In the genomic region with DNA sequence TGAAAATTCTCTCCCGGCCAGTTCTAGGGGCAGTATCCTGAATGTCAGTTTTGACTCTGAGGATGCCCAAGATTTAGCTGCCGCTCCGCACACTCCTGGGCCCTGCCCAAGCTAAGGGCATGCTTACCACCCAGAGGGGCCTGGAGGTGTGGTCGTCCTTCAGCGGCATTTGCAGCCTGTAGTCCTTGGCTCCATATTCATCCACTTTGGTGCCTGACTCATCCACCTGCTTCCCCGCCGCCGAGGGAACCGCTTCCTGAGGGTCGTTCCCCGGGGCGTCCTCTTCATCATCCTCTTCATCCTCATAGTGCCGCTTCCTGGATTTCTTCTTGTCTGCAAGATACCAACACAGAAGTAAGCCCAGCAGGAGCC, we compare ENCODE assay signal across 8 cellular contexts. TPM values are rescaled to one million over a fixed set of nuclear protein-coding genes. Genes with fewer than 3 reads are reported as not detected.
DNase-seq lines count a peak whose midpoint lies in the region; ATAC-seq, FAIRE-seq and TF ChIP-seq lines count a peak whose summit lies in the region.

No MANE protein-coding gene starts in this region.

- no peak for FAIRE-seq in pancreas (lab: Jason Lieb, UNC)
- no peak for FAIRE-seq in GM12891 (lab: Jason Lieb, UNC)

- DNase-seq in AG04450 (ENCODE audit: low read depth, low spot score) (no peak), H9 (no peak), foreskin fibroblast (peak in 1 of 2 donors; percentile 26), pancreas (no peak), GM12891 (ENCODE audit: insufficient read length, low spot score) (no peak), RPMI8226 (no peak)

- peak; percentile 16 to 27 (median 23) for ATAC-seq in pancreas
- ATAC-seq in GM19397 (IDR thresholded peaks at IDR 0.05; ENCODE audit: unreplicated experiment) = no peak

- no peak overlapping the region for H2AFZ ChIP-seq in H9 (ENCODE audit: low read length)

- H3K4ac ChIP-seq in H9 (ENCODE audit: low read depth, low read length) = no peak overlapping the region

- H3K23ac ChIP-seq in H9 (ENCODE audit: insufficient read length, low read depth, low read length) = no peak overlapping the region

- no peaks in the 10 kb centered on the region; the same call in 1 of the 2 replicates for H3K9me3 ChIP-seq in AG04450 (ENCODE audit: control insufficient read depth, insufficient read depth, low read length)
- H3K9me3 ChIP-seq in H9 (ENCODE audit: control insufficient read depth, low read depth, low read length) = no peaks in the 10 kb centered on the region
- H3K9me3 ChIP-seq in pancreas = no peaks in the 10 kb centered on the region

- H3K56ac ChIP-seq in H9 (ENCODE audit: insufficient read length, low read depth, low read length) = no peak overlapping the region

- H3K79me2 ChIP-seq in H9 (ENCODE audit: insufficient read depth, low read length) = no peaks in the 10 kb centered on the region

- intact Hi-C loops in pancreas (cut with DNase I) = no loop called here

- POLR2A ChIA-PET in AG04450 (lab: Yijun Ruan, JAX) = interaction anchor here (1.0 to 1.1 kb wide), 3 partner anchors 101 to 382 kb away, joined by 3 to 7 read pairs (median 3); a partner anchor contains a TSS

- no peak overlapping the region for H4K8ac ChIP-seq in H9 (replicated peaks; ENCODE audit: insufficient read length, low read depth, low read length)

- H3K27me3 ChIP-seq in AG04450 (ENCODE audit: control insufficient read depth, insufficient read depth, low read length) = no peaks in the 10 kb centered on the region
- no peaks in the 10 kb centered on the region for H3K27me3 ChIP-seq in H9 (ENCODE audit: insufficient read depth, low read length)
- no peaks in the 10 kb centered on the region for H3K27me3 ChIP-seq in pancreas

- H4K91ac ChIP-seq in H9 (ENCODE audit: insufficient read length, low read depth, low read length) = no peak overlapping the region

- WGBS in H9 (ENCODE audit: extremely low coverage, insufficient read length, low lambda C conversion rate) = no CpG with 5 or more reads among the region's 13 CpGs
- 10 to 12% methylated on average over 13 of the region's 13 CpGs for WGBS in pancreas, 2 donors

- no peak overlapping the region for H2BK15ac ChIP-seq in H9 (ENCODE audit: low read depth, low read length)

- H4K5ac ChIP-seq in H9 (ENCODE audit: insufficient read length, low read depth, low read length) = no peak overlapping the region

- H3K4me2 ChIP-seq in H9 (ENCODE audit: insufficient read depth, insufficient read length, low read length) = peak overlapping the region; percentile 82

- peaks cover 0 to 3% of the 10 kb centered on the region in 2 experiments; a peak in 1 of 5 replicates for H3K9me3 Mint-ChIP-seq in H9

- no peak overlapping the region for H3T11ph ChIP-seq in H9 (ENCODE audit: low read length)

- H3K4me1 ChIP-seq in H9 (ENCODE audit: insufficient read depth, low read length) (no peaks in the 10 kb centered on the region), pancreas (peaks cover 0 to 4% (median 0%) of the 10 kb centered on the region in 3 donors)

- peaks cover 7% of the 10 kb centered on the region for H3K23me2 ChIP-seq in H9 (ENCODE audit: insufficient read length, low read depth, low read length, poor library complexity, severe bottlenecking)

- H3K79me1 ChIP-seq in H9 (ENCODE audit: insufficient read depth, low read depth, low read length, poor library complexity, severe bottlenecking) = no peaks in the 10 kb centered on the region

- H3K9ac ChIP-seq in H9 (ENCODE audit: extremely low read depth, insufficient read length, low read length) = peak overlapping the region; percentile 88

- H2BK5ac ChIP-seq in H9 (ENCODE audit: insufficient read length, low read length) = no peak overlapping the region

- peak overlapping the region; percentile 96 for H3K14ac ChIP-seq in H9 (ENCODE audit: insufficient read depth, low read length)

- peaks cover 0 to 33% (median 19%) of the 10 kb centered on the region in 3 donors for H3K36me3 ChIP-seq in pancreas

- H4K20me1 ChIP-seq in H9 (ENCODE audit: control insufficient read depth, insufficient read depth, insufficient read length) = no peaks in the 10 kb centered on the region

- no peaks in the 10 kb centered on the region for H3K27me3 Mint-ChIP-seq in H9 (ENCODE audit: low read depth)

- no peak overlapping the region for H2BK20ac ChIP-seq in H9 (ENCODE audit: low read depth, low read length, poor library complexity, severe bottlenecking)

- peaks cover 4 to 20% of the 10 kb centered on the region in 2 experiments for H3K4me1 Mint-ChIP-seq in H9

- H2BK12ac ChIP-seq in H9 (ENCODE audit: insufficient read length, low read depth, low read length) = no peak overlapping the region

- 0 out of 2 replicates have a peak, but pooled peaks have one; percentile 0 for TF ChIP-seq CTCF in AG04450 (IDR thresholded peaks at IDR 0.05; ENCODE audit: low read depth, low read length)
- TF ChIP-seq CTCF in H9 (conservative IDR thresholded peaks at IDR 0.05) = no peak
- no peak for TF ChIP-seq CTCF in VCaP (conservative IDR thresholded peaks at IDR 0.05)
- TF ChIP-seq CTCF in foreskin fibroblast (IDR thresholded peaks at IDR 0.05; ENCODE audit: low read depth, low read length) = no peak
- TF ChIP-seq CTCF in pancreas (IDR thresholded peaks at IDR 0.05) = no peak

- no peak for TF ChIP-seq POLR2A in GM12891 (IDR thresholded peaks at IDR 0.05; ENCODE audit: low read depth, low read length)

- peaks cover 26 to 56% (median 48%) of the 10 kb centered on the region in 3 experiments for H3K36me3 Mint-ChIP-seq in H9 (ENCODE audit: insufficient read depth in 1 of 3, low read depth in 3 of 3)

- H3K18ac ChIP-seq in H9 (ENCODE audit: insufficient read length, low read depth, low read length) = no peak overlapping the region

- H2AK5ac ChIP-seq in H9 (ENCODE audit: insufficient read length, low read length) = no peak overlapping the region

- CTCF ChIA-PET in AG04450 (lab: Charles Lee) = interaction anchor here (1.2 to 3.1 kb wide), 2 partner anchors 31 to 186 kb away, joined by 3 to 12 read pairs; no protein-coding TSS in a partner anchor

- H3K4me3 ChIP-seq in AG04450 (ENCODE audit: low read depth, low read length) = peak overlapping the region; percentile 98
- H3K4me3 ChIP-seq in foreskin fibroblast (ENCODE audit: low read depth in 1 of 2, low read length in 2 of 2) = peak overlapping the region; percentile 92 to 99
- H3K4me3 ChIP-seq in pancreas = peak overlapping the region; percentile 85 to 95 (median 90)

- peak overlapping the region in 2 of 3 experiments; percentile 79 to 93; a peak in 3 of 7 replicates for H3K27ac Mint-ChIP-seq in H9

- H2BK120ac ChIP-seq in H9 (ENCODE audit: low read depth, low read length, poor library complexity, severe bottlenecking) = no peak overlapping the region

- H3K27ac ChIP-seq in AG04450 (ENCODE audit: low read depth, low read length) (peak overlapping the region; percentile 31), H9 (ENCODE audit: insufficient read length, low read depth, low read length) (no peak overlapping the region), VCaP (peak overlapping the region; percentile 80), pancreas (peak overlapping the region in 1 of 4 donors; percentile 58)

- H3K4me3 Mint-ChIP-seq in H9 = peak overlapping the region; percentile 90 to 94

TF ChIP-seq in GM12891, 5 proteins besides CTCF, POLR2A, EP300 and RAD21:
- TF ChIP-seq SPI1 (IDR thresholded peaks at IDR 0.05; ENCODE audit: low read depth, low read length) = no peak
- no peak for TF ChIP-seq POLR2AphosphoS5 (IDR thresholded peaks at IDR 0.05; ENCODE audit: low read depth, low read length)
- no peak for TF ChIP-seq TAF1 (IDR thresholded peaks at IDR 0.05; ENCODE audit: low read depth, low read length)
- no peak for TF ChIP-seq POU2F2 (IDR thresholded peaks at IDR 0.05; ENCODE audit: low read depth, low read length)
- TF ChIP-seq PAX5 (IDR thresholded peaks at IDR 0.05; ENCODE audit: insufficient read depth, low read length, severe bottlenecking) = no peak

RNA-seq across cellular contexts. Expression of a gene that starts 0.6 kb away (rescaled TPM):
- polyA plus RNA-seq in AG04450 (2011; rRNA removed) = 51.7 and 53.5 TPM in 2 replicates
- polyA minus RNA-seq in AG04450 (2011; rRNA and poly(A)+ RNA removed) = 46.9 and 57.9 TPM in 2 replicates
- total RNA-seq in H9 (2021) = 60.0 and 60.8 TPM in 2 replicates
- 10 to 100 TPM; 12.9 to 22.3 (median 16.8) TPM for total RNA-seq in pancreas
- polyA plus RNA-seq in pancreas = 10 to 100 TPM; 18.7 to 33.0 TPM
- 29.9 TPM for polyA plus RNA-seq in GM12891 (2012; ENCODE audit: low read depth, missing spikeins)
